1 cellular context compared by ENCODE assay signal in the genomic region with DNA sequence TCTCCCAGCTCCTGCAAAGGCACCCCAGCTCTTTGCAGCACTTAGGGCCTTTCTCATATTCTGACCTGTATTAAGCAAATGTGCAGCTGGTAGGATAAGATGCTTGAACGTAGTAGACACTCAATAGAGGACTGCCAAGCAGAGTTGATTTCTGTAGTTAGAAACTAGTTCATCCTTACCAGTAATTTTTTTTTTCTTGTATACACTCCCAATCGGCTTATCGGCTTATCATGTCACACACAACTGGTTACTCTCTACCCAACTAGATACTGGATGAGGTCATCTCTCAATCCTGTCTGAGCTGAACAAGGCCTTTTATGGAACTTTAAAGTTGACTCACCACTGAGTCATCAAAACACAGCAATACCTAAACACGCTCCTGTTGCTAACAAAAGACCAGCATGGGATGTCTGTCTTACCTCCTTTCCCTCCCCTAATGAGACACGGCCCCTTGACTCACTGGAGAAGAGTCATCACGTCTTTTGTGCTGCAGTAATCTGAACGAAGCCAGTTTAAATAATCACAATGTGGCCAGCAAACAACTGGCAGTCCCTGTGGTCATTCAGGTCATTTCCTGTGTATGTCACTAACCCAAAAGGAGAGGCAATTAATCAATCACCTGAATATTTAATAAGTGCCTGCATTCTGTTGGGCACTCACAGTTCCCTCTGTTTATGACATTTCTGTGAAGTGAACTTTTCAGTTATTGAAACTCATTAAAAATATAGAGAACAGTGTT.
TF ChIP-seq lines count a peak whose summit lies in the region.

No MANE protein-coding gene starts in this region.

TF ChIP-seq in HEK293, 187 proteins besides CTCF, POLR2A, EP300 and RAD21 (continued from another document and continues in another):
- TF ChIP-seq, protein P1, sequence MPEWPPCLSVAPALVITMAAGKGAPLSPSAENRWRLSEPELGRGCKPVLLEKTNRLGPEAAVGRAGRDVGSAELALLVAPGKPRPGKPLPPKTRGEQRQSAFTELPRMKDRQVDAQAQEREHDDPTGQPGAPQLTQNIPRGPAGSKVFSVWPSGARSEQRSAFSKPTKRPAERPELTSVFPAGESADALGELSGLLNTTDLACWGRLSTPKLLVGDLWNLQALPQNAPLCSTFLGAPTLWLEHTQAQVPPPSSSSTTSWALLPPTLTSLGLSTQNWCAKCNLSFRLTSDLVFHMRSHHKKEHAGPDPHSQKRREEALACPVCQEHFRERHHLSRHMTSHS (tag by site-specific recombination; IDR thresholded peaks at IDR 0.05): no peak
- TF ChIP-seq YY2 (tag by site-specific recombination; IDR thresholded peaks at IDR 0.05) (no peak), ZNF776 (tag by site-specific recombination; IDR thresholded peaks at IDR 0.05; ENCODE audit: borderline replicate concordance) (no peak), SP7 (tag by site-specific recombination; IDR thresholded peaks at IDR 0.05) (peak; percentile 97), ZBTB20 (tag by site-specific recombination; IDR thresholded peaks at IDR 0.05) (no peak), ZNF830 (tag by site-specific recombination; IDR thresholded peaks at IDR 0.05; ENCODE audit: low read depth) (no peak), MEIS1 (CRISPR knock-in tag; IDR thresholded peaks at IDR 0.05; ENCODE audit: borderline replicate concordance) (peak; percentile 64; the same call in 1 of the 2 replicates), IKZF3 (tag by site-specific recombination; IDR thresholded peaks at IDR 0.05) (peak; percentile 73), ZNF626 (tag by site-specific recombination; IDR thresholded peaks at IDR 0.05) (no peak), ZNF544 (tag by site-specific recombination; IDR thresholded peaks at IDR 0.05) (no peak), ZNF585B (tag by site-specific recombination; IDR thresholded peaks at IDR 0.05) (no peak), ZNF292 (tag by site-specific recombination; IDR thresholded peaks at IDR 0.05; ENCODE audit: borderline replicate concordance, low read depth) (no peak), ZNF274 (IDR thresholded peaks at IDR 0.05; ENCODE audit: low read length) (no peak), ZNF274 (tag by site-specific recombination; IDR thresholded peaks at IDR 0.05; ENCODE audit: borderline replicate concordance) (no peak), WT1 (tag by site-specific recombination; IDR thresholded peaks at IDR 0.05) (peak; percentile 96), ZNF610 (tag by site-specific recombination; IDR thresholded peaks at IDR 0.05; ENCODE audit: borderline replicate concordance) (no peak), SCRT1 (tag by site-specific recombination; IDR thresholded peaks at IDR 0.05; ENCODE audit: borderline replicate concordance) (peak; percentile 80; the same call in 1 of the 2 replicates), ZNF341 (tag by site-specific recombination; IDR thresholded peaks at IDR 0.05; ENCODE audit: low read depth) (no peak), ZNF394 (tag by site-specific recombination; IDR thresholded peaks at IDR 0.05; ENCODE audit: borderline replicate concordance) (peak; percentile 74), ZBTB21 (tag by site-specific recombination; IDR thresholded peaks at IDR 0.05) (peak; percentile 95), SP3 (tag by site-specific recombination; IDR thresholded peaks at IDR 0.05) (peak; percentile 68), ZNF19 (tag by site-specific recombination; IDR thresholded peaks at IDR 0.05; ENCODE audit: low read depth) (no peak), RBAK (tag by site-specific recombination; IDR thresholded peaks at IDR 0.05) (no peak), KLF1 (tag by site-specific recombination; IDR thresholded peaks at IDR 0.05) (peak; percentile 25)
- TF ChIP-seq, protein P2, sequence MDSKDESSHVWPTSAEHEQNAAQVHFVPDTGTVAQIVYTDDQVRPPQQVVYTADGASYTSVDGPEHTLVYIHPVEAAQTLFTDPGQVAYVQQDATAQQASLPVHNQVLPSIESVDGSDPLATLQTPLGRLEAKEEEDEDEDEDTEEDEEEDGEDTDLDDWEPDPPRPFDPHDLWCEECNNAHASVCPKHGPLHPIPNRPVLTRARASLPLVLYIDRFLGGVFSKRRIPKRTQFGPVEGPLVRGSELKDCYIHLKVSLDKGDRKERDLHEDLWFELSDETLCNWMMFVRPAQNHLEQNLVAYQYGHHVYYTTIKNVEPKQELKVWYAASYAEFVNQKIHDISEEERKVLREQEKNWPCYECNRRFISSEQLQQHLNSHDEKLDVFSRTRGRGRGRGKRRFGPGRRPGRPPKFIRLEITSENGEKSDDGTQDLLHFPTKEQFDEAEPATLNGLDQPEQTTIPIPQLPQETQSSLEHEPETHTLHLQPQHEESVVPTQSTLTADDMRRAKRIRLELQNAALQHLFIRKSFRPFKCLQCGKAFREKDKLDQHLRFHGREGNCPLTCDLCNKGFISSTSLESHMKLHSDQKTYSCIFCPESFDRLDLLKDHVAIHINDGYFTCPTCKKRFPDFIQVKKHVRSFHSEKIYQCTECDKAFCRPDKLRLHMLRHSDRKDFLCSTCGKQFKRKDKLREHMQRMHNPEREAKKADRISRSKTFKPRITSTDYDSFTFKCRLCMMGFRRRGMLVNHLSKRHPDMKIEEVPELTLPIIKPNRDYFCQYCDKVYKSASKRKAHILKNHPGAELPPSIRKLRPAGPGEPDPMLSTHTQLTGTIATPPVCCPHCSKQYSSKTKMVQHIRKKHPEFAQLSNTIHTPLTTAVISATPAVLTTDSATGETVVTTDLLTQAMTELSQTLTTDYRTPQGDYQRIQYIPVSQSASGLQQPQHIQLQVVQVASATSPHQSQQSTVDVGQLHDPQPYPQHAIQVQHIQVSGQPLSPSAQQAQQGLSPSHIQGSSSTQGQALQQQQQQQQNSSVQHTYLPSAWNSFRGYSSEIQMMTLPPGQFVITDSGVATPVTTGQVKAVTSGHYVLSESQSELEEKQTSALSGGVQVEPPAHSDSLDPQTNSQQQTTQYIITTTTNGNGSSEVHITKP (tag by site-specific recombination; IDR thresholded peaks at IDR 0.05): peak; percentile 56
- TF ChIP-seq, protein P3, sequence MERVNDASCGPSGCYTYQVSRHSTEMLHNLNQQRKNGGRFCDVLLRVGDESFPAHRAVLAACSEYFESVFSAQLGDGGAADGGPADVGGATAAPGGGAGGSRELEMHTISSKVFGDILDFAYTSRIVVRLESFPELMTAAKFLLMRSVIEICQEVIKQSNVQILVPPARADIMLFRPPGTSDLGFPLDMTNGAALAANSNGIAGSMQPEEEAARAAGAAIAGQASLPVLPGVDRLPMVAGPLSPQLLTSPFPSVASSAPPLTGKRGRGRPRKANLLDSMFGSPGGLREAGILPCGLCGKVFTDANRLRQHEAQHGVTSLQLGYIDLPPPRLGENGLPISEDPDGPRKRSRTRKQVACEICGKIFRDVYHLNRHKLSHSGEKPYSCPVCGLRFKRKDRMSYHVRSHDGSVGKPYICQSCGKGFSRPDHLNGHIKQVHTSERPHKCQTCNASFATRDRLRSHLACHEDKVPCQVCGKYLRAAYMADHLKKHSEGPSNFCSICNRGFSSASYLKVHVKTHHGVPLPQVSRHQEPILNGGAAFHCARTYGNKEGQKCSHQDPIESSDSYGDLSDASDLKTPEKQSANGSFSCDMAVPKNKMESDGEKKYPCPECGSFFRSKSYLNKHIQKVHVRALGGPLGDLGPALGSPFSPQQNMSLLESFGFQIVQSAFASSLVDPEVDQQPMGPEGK (tag by site-specific recombination; IDR thresholded peaks at IDR 0.05): peak; percentile 84
- TF ChIP-seq, protein P4, sequence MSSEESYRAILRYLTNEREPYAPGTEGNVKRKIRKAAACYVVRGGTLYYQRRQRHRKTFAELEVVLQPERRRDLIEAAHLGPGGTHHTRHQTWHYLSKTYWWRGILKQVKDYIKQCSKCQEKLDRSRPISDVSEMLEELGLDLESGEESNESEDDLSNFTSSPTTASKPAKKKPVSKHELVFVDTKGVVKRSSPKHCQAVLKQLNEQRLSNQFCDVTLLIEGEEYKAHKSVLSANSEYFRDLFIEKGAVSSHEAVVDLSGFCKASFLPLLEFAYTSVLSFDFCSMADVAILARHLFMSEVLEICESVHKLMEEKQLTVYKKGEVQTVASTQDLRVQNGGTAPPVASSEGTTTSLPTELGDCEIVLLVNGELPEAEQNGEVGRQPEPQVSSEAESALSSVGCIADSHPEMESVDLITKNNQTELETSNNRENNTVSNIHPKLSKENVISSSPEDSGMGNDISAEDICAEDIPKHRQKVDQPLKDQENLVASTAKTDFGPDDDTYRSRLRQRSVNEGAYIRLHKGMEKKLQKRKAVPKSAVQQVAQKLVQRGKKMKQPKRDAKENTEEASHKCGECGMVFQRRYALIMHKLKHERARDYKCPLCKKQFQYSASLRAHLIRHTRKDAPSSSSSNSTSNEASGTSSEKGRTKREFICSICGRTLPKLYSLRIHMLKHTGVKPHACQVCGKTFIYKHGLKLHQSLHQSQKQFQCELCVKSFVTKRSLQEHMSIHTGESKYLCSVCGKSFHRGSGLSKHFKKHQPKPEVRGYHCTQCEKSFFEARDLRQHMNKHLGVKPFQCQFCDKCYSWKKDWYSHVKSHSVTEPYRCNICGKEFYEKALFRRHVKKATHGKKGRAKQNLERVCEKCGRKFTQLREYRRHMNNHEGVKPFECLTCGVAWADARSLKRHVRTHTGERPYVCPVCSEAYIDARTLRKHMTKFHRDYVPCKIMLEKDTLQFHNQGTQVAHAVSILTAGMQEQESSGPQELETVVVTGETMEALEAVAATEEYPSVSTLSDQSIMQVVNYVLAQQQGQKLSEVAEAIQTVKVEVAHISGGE (tag by site-specific recombination; conservative IDR thresholded peaks at IDR 0.05; ENCODE audit: low read depth): no peak
- TF ChIP-seq, protein P5, sequence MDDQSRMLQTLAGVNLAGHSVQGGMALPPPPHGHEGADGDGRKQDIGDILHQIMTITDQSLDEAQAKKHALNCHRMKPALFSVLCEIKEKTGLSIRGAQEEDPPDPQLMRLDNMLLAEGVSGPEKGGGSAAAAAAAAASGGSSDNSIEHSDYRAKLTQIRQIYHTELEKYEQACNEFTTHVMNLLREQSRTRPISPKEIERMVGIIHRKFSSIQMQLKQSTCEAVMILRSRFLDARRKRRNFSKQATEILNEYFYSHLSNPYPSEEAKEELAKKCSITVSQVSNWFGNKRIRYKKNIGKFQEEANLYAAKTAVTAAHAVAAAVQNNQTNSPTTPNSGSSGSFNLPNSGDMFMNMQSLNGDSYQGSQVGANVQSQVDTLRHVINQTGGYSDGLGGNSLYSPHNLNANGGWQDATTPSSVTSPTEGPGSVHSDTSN (CRISPR knock-in tag; IDR thresholded peaks at IDR 0.05): no peak
- TF ChIP-seq, protein P6, sequence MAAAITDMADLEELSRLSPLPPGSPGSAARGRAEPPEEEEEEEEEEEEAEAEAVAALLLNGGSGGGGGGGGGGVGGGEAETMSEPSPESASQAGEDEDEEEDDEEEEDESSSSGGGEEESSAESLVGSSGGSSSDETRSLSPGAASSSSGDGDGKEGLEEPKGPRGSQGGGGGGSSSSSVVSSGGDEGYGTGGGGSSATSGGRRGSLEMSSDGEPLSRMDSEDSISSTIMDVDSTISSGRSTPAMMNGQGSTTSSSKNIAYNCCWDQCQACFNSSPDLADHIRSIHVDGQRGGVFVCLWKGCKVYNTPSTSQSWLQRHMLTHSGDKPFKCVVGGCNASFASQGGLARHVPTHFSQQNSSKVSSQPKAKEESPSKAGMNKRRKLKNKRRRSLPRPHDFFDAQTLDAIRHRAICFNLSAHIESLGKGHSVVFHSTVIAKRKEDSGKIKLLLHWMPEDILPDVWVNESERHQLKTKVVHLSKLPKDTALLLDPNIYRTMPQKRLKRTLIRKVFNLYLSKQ (tag by site-specific recombination; IDR thresholded peaks at IDR 0.05; ENCODE audit: borderline replicate concordance): no peak
- TF ChIP-seq, protein P7, sequence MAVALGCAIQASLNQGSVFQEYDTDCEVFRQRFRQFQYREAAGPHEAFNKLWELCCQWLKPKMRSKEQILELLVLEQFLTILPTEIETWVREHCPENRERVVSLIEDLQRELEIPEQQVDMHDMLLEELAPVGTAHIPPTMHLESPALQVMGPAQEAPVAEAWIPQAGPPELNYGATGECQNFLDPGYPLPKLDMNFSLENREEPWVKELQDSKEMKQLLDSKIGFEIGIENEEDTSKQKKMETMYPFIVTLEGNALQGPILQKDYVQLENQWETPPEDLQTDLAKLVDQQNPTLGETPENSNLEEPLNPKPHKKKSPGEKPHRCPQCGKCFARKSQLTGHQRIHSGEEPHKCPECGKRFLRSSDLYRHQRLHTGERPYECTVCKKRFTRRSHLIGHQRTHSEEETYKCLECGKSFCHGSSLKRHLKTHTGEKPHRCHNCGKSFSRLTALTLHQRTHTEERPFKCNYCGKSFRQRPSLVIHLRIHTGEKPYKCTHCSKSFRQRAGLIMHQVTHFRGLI (tag by site-specific recombination; IDR thresholded peaks at IDR 0.05): peak; percentile 47; the same call in 1 of the 2 replicates
- TF ChIP-seq, protein P8, sequence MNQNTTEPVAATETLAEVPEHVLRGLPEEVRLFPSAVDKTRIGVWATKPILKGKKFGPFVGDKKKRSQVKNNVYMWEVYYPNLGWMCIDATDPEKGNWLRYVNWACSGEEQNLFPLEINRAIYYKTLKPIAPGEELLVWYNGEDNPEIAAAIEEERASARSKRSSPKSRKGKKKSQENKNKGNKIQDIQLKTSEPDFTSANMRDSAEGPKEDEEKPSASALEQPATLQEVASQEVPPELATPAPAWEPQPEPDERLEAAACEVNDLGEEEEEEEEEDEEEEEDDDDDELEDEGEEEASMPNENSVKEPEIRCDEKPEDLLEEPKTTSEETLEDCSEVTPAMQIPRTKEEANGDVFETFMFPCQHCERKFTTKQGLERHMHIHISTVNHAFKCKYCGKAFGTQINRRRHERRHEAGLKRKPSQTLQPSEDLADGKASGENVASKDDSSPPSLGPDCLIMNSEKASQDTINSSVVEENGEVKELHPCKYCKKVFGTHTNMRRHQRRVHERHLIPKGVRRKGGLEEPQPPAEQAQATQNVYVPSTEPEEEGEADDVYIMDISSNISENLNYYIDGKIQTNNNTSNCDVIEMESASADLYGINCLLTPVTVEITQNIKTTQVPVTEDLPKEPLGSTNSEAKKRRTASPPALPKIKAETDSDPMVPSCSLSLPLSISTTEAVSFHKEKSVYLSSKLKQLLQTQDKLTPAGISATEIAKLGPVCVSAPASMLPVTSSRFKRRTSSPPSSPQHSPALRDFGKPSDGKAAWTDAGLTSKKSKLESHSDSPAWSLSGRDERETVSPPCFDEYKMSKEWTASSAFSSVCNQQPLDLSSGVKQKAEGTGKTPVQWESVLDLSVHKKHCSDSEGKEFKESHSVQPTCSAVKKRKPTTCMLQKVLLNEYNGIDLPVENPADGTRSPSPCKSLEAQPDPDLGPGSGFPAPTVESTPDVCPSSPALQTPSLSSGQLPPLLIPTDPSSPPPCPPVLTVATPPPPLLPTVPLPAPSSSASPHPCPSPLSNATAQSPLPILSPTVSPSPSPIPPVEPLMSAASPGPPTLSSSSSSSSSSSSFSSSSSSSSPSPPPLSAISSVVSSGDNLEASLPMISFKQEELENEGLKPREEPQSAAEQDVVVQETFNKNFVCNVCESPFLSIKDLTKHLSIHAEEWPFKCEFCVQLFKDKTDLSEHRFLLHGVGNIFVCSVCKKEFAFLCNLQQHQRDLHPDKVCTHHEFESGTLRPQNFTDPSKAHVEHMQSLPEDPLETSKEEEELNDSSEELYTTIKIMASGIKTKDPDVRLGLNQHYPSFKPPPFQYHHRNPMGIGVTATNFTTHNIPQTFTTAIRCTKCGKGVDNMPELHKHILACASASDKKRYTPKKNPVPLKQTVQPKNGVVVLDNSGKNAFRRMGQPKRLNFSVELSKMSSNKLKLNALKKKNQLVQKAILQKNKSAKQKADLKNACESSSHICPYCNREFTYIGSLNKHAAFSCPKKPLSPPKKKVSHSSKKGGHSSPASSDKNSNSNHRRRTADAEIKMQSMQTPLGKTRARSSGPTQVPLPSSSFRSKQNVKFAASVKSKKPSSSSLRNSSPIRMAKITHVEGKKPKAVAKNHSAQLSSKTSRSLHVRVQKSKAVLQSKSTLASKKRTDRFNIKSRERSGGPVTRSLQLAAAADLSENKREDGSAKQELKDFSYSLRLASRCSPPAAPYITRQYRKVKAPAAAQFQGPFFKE (tag by site-specific recombination; IDR thresholded peaks at IDR 0.05; ENCODE audit: borderline replicate concordance): no peak
